1 cellular context compared by ENCODE assay signal in the genomic region with DNA sequence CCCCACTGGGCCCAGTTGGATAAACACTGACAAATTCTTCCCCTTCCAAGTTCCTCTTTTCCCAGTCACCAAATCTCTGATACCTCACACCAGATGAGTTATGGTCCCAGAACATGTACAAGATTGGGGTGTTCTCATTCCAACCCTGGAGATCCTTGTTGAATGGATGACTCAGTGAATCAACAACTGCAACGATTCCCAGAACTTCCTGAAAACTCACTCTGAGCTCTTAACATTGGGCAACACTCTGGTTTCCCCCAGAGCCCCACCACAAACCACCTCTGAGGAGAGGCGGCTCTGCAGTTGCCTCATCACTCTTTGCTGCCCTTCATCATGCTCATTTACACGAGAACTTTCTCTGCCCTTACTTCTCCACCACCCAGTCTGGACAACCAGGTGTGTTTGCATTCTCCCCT.
TF ChIP-seq lines count a peak whose summit lies in the region.

No MANE protein-coding gene starts in this region.

TF ChIP-seq in HEK293, 187 proteins besides CTCF, POLR2A, EP300 and RAD21 (continued from another document):
- TF ChIP-seq, protein P1, sequence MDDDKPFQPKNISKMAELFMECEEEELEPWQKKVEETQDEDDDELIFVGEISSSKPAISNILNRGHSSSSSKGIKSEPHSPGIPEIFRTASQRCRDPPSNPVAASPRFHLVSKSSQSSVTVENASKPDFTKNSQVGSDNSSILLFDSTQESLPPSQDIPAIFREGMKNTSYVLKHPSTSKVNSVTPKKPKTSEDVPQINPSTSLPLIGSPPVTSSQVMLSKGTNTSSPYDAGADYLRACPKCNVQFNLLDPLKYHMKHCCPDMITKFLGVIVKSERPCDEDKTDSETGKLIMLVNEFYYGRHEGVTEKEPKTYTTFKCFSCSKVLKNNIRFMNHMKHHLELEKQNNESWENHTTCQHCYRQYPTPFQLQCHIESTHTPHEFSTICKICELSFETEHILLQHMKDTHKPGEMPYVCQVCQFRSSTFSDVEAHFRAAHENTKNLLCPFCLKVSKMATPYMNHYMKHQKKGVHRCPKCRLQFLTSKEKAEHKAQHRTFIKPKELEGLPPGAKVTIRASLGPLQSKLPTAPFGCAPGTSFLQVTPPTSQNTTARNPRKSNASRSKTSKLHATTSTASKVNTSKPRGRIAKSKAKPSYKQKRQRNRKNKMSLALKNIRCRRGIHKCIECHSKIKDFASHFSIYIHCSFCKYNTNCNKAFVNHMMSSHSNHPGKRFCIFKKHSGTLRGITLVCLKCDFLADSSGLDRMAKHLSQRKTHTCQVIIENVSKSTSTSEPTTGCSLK (tag by site-specific recombination; IDR thresholded peaks at IDR 0.05): no peak
- TF ChIP-seq SP7 (tag by site-specific recombination; IDR thresholded peaks at IDR 0.05) (peak; percentile 41), ZNF155 (tag by site-specific recombination; IDR thresholded peaks at IDR 0.05) (no peak), ZNF621 (tag by site-specific recombination; IDR thresholded peaks at IDR 0.05) (no peak), ZNF366 (tag by site-specific recombination; conservative IDR thresholded peaks at IDR 0.05) (no peak), ZNF785 (tag by site-specific recombination; IDR thresholded peaks at IDR 0.05) (no peak), ZFP69B (tag by site-specific recombination; IDR thresholded peaks at IDR 0.05) (no peak), ZNF223 (tag by site-specific recombination; IDR thresholded peaks at IDR 0.05) (no peak), ZNF248 (tag by site-specific recombination; IDR thresholded peaks at IDR 0.05) (no peak), ZNF335 (tag by site-specific recombination; conservative IDR thresholded peaks at IDR 0.05) (peak; percentile 30), YY1 (tag by site-specific recombination; IDR thresholded peaks at IDR 0.05) (no peak)
- TF ChIP-seq, protein P2, sequence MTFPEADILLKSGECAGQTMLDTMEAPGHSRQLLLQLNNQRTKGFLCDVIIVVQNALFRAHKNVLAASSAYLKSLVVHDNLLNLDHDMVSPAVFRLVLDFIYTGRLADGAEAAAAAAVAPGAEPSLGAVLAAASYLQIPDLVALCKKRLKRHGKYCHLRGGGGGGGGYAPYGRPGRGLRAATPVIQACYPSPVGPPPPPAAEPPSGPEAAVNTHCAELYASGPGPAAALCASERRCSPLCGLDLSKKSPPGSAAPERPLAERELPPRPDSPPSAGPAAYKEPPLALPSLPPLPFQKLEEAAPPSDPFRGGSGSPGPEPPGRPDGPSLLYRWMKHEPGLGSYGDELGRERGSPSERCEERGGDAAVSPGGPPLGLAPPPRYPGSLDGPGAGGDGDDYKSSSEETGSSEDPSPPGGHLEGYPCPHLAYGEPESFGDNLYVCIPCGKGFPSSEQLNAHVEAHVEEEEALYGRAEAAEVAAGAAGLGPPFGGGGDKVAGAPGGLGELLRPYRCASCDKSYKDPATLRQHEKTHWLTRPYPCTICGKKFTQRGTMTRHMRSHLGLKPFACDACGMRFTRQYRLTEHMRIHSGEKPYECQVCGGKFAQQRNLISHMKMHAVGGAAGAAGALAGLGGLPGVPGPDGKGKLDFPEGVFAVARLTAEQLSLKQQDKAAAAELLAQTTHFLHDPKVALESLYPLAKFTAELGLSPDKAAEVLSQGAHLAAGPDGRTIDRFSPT (tag by site-specific recombination; IDR thresholded peaks at IDR 0.05): no peak
- TF ChIP-seq, protein P3, sequence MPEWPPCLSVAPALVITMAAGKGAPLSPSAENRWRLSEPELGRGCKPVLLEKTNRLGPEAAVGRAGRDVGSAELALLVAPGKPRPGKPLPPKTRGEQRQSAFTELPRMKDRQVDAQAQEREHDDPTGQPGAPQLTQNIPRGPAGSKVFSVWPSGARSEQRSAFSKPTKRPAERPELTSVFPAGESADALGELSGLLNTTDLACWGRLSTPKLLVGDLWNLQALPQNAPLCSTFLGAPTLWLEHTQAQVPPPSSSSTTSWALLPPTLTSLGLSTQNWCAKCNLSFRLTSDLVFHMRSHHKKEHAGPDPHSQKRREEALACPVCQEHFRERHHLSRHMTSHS (tag by site-specific recombination; IDR thresholded peaks at IDR 0.05): 0 out of 2 replicates have a peak, but pooled peaks have one; percentile 52
